In the genomic region with DNA sequence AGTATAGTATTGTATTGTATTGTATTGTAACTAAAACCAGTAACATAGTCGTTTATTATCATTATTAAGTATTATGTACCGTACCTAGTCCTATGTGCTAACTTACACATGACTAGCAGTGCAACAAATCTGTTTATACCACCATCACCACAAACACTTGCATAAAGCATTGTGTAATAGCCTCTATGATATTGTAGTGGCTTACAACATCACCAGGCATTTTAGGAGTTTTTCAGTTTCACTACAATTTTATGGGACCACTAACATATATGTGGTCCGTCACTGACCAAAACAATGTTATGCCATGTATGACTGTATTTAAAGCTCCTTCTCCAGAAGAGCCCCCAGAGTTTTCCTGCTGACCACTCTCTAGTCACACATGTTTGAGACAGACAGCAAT, we compare ENCODE assay signal across 16 cellular contexts.
"Had no signal": no experiment of that assay in that cellular context is flagged by ENCODE, and none has a peak within 500 bp of the region (broad histone marks: within the 10 kb centered on the region; RNA-seq: fewer than 3 reads in every experiment).

No MANE protein-coding gene starts in this region.

- H3K9ac ChIP-seq: parathyroid adenoma had no signal

- H3K27ac ChIP-seq: esophagus squamous epithelium, hepatocyte, parathyroid adenoma, skin epidermis, stomach, uterus, VCaP had no signal

- H3K4me1 ChIP-seq: esophagus squamous epithelium, parathyroid adenoma, stomach, uterus had no signal

- H3K79me2 ChIP-seq: parathyroid adenoma had no signal

- FAIRE-seq: bronchial epithelial cell, colon had no signal

- H3K4me2 ChIP-seq: hepatocyte had no signal

- H3K27me3 ChIP-seq: esophagus squamous epithelium, hepatocyte, stomach, uterus had no signal

- H3K4me3 ChIP-seq: esophagus squamous epithelium, hepatocyte, skin epidermis, stomach, uterus had no signal

- H3K36me3 ChIP-seq: esophagus squamous epithelium, stomach, uterus had no signal

- H3K9me3 ChIP-seq: stomach, uterus had no signal

- H2AFZ ChIP-seq: hepatocyte, parathyroid adenoma had no signal

- DNase-seq: activated CD4-positive, alpha-beta memory T cell treated with anti-CD3 and anti-CD28 coated beads, Interleukin-2, amount 10 ng/mL, durations not matched to agents 7 days and 5 days; activated gamma-delta T cell; activated naive CD8-positive, alpha-beta T cell treated with anti-CD3 and anti-CD28 coated beads for 36 hours; activated T-cell treated with anti-CD3 and anti-CD28 coated beads, Interleukin-2, amount 50 U/mL, for 48 hours; aorta; esophagus squamous epithelium; kidney glomerular epithelial cell; retina; stomach; uterus had no signal
